Comparison of ENCODE assay signal across 33 cellular contexts in the genomic region with DNA sequence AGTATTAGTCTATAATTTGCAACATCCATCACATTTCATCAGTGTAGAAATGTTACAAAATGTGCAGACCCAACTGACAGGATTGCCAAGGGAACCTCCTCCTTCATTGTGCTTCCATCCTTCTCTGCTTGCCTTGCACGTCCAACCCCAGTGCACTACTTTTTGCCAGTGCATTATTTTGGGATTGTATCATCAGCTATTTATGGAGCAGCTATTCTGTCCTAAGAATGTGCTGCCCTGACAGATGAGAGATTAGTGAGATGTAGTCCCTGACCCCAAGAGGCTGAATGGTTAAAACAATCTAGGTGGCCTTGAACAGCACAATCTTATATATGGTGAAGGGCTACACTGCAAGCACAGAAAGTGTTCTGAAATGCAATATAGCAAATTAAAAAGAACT.
"Had no signal": no experiment of that assay in that cellular context is flagged by ENCODE, and none has a peak within 500 bp of the region (broad histone marks: within the 10 kb centered on the region; RNA-seq: fewer than 3 reads in every experiment).

No MANE protein-coding gene starts in this region.

- DNase-seq: activated B cell treated with CpG ODN at 0.5 μM for 24 hours; activated CD4-positive, alpha-beta T cell treated with anti-CD3 and anti-CD28 coated beads for 48 hours; activated CD4-positive, alpha-beta T cell treated with anti-CD3 and anti-CD28 coated beads, Interleukin-2, amount 50 U/mL, for 1 hour; activated CD4-positive, alpha-beta T cell treated with anti-CD3 and anti-CD28 coated beads, Interleukin-2, amount 50 U/mL, for 48 hours; activated CD8-positive, alpha-beta memory T cell treated with anti-CD3 and anti-CD28 coated beads for 24 hours; activated CD8-positive, alpha-beta T cell treated with anti-CD3 and anti-CD28 coated beads for 36 hours; activated effector memory CD4-positive, alpha-beta T cell treated with Interleukin-2 at 50 U/mL for 16 hours; activated gamma-delta T cell treated with Interleukin-2 at 50 U/mL for 16 hours; activated naive CD4-positive, alpha-beta T cell treated with anti-CD3 and anti-CD28 coated beads, Interleukin-2, amount 50 U/mL, for 16 hours; activated naive CD4-positive, alpha-beta T cell treated with Interleukin-2 at 50 U/mL for 16 hours; activated T-cell treated with anti-CD3 and anti-CD28 coated beads, Interleukin-2, amount 50 U/mL, for 4 hours; amniotic stem cell; anterior cingulate cortex; caudate nucleus; cortex of kidney; dermis blood vessel endothelial cell; effector CD4-positive, alpha-beta T cell; effector memory CD8-positive, alpha-beta T cell; erythroblast; foreskin keratinocyte; gastrocnemius medialis; T-helper 1 cell; T-helper 17 cell; T1000; WERI-Rb-1 had no signal

- H3K36me3 Mint-ChIP-seq: activated naive CD8-positive, alpha-beta T cell; brain had no signal

- H3K36me3 ChIP-seq: breast epithelium, esophagus muscularis mucosa, gastrocnemius medialis, WERI-Rb-1 had no signal

- H3K4me1 ChIP-seq: breast epithelium, esophagus muscularis mucosa, foreskin keratinocyte, gastrocnemius medialis had no signal

- H3K27ac ChIP-seq: breast epithelium, esophagus muscularis mucosa, foreskin keratinocyte, gastrocnemius medialis, WERI-Rb-1 had no signal

- H3K27me3 Mint-ChIP-seq: activated B cell treated with CpG ODN at 0.5 μM for 24 hours; activated CD8-positive, alpha-beta T cell treated with anti-CD3 and anti-CD28 coated beads for 36 hours; activated naive CD8-positive, alpha-beta T cell; activated T-helper 17 cell treated with anti-CD3 and anti-CD28 coated beads, Interleukin-2, amount 50 U/mL, for 72 hours; brain; effector memory CD8-positive, alpha-beta T cell; T-helper 17 cell had no signal

- H3K4me3 ChIP-seq: breast epithelium, esophagus muscularis mucosa, gastrocnemius medialis had no signal

- FAIRE-seq: colon had no signal

- H3K27me3 ChIP-seq: breast epithelium, esophagus muscularis mucosa, foreskin keratinocyte, gastrocnemius medialis had no signal

- H3K4me1 Mint-ChIP-seq: activated B cell treated with CpG ODN at 0.5 μM for 24 hours; activated T-helper 17 cell treated with anti-CD3 and anti-CD28 coated beads, Interleukin-2, amount 50 U/mL, for 72 hours; brain; T-helper 17 cell had no signal

- ATAC-seq: activated CD4-positive, CD25-positive, alpha-beta regulatory T cell treated with anti-CD3 and anti-CD28 coated beads, Interleukin-2, amount 50 U/mL, for 24 hours; activated CD8-positive, alpha-beta T cell treated with anti-CD3 and anti-CD28 coated beads for 36 hours; activated T-cell treated with anti-CD3 and anti-CD28 coated beads, Interleukin-2, amount 50 U/mL, for 4 hours; activated T-helper 17 cell treated with anti-CD3 and anti-CD28 coated beads, Interleukin-2, amount 50 U/mL, for 72 hours; effector memory CD8-positive, alpha-beta T cell; foreskin keratinocyte; gastrocnemius medialis; T-helper 17 cell had no signal

- H3K27ac Mint-ChIP-seq: activated B cell treated with CpG ODN at 0.5 μM for 24 hours; activated CD8-positive, alpha-beta T cell treated with anti-CD3 and anti-CD28 coated beads for 36 hours; activated naive CD8-positive, alpha-beta T cell; activated T-helper 17 cell treated with anti-CD3 and anti-CD28 coated beads, Interleukin-2, amount 50 U/mL, for 72 hours; brain; effector memory CD8-positive, alpha-beta T cell; T-helper 17 cell; T-helper 2 cell treated with Interferon-gamma antibody and Interleukin-4, amounts not matched to agents 5 μg/mL and 100 μg/mL, for 36 hours had no signal

- H3K4me3 Mint-ChIP-seq: activated B cell treated with CpG ODN at 0.5 μM for 24 hours; activated CD8-positive, alpha-beta T cell treated with anti-CD3 and anti-CD28 coated beads for 36 hours; activated naive CD8-positive, alpha-beta T cell; activated T-cell treated with anti-CD3 and anti-CD28 coated beads, Interleukin-2, amount 50 U/mL, for 4 hours; activated T-helper 17 cell treated with anti-CD3 and anti-CD28 coated beads, Interleukin-2, amount 50 U/mL, for 72 hours; brain; effector memory CD8-positive, alpha-beta T cell; T-helper 17 cell; T-helper 2 cell treated with Interferon-gamma antibody and Interleukin-4, amounts not matched to agents 5 μg/mL and 100 μg/mL, for 36 hours had no signal

- H3K9me3 ChIP-seq: esophagus muscularis mucosa, gastrocnemius medialis had no signal
